ENCODE assay signal across 23 cellular contexts in the genomic region with DNA sequence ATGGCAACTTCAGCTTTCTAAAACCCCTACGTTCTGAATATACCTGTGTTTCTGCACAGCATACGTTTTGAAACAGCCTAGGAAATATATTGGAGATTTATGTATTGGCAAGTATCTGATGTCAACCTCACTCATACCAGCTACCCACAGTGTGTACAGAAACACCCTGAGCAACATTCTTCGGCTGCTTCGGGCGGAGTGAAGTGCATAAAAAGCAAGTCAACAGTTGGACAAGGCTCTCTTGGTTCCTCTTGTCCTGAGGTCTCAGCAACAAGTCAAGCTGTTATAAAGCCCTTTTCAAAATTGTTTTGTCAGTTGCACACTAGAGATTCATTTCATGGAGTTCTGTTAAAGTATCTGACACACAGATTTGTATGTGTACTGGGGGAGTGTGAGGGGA. TPM values are rescaled to one million over a fixed set of nuclear protein-coding genes. Genes with fewer than 3 reads are reported as not detected.
A peak's percentile ranks its signal among the peaks of the same experiment; 100 is the strongest.
DNase-seq lines count a peak whose midpoint lies in the region; ATAC-seq, FAIRE-seq and TF ChIP-seq lines count a peak whose summit lies in the region.
"Had no signal": no experiment of that assay in that cellular context is flagged by ENCODE, and none has a peak within 500 bp of the region (broad histone marks: within the 10 kb centered on the region; RNA-seq: fewer than 3 reads in every experiment).

No MANE protein-coding gene starts in this region.

- H3K9ac ChIP-seq in HepG2 (ENCODE audit: insufficient read depth, low read depth, low read length) (no peak overlapping the region), H9 (ENCODE audit: extremely low read depth, insufficient read length, low read length) (no peak overlapping the region)
- H3K9ac ChIP-seq: parathyroid adenoma had no signal

- H2BK120ac ChIP-seq in H9 (ENCODE audit: low read depth, low read length, poor library complexity, severe bottlenecking): no peak overlapping the region

- WGBS in HepG2 (ENCODE audit: low lambda C conversion rate): 8% methylated on average over 5 of the region's 5 CpGs
- no CpG with 5 or more reads among the region's 5 CpGs for WGBS in H9 (ENCODE audit: extremely low coverage, insufficient read length, low lambda C conversion rate)

- H3K4me3 ChIP-seq in choroid plexus epithelial cell (ENCODE audit: low read depth, low read length) (no peak overlapping the region), HepG2 (replicated peaks in 1 of 3; ENCODE audit: insufficient read depth in 1 of 3, low read depth in 2 of 3, low read length in 3 of 3) (peak overlapping the region in 1 of 3 experiments; percentile 61; a peak in 1 of 6 replicates), uterus (no peak overlapping the region)
- H3K4me3 ChIP-seq: gastroesophageal sphincter, left ventricle myocardium inferior had no signal

- no peak for TF ChIP-seq RAD21 in HepG2 (CRISPR knock-in tag; IDR thresholded peaks at IDR 0.05)

- H3K27ac ChIP-seq in HepG2 (ENCODE audit: extremely low read length, insufficient read depth, low read length): no peak overlapping the region
- H3K27ac ChIP-seq in uterus: no peak overlapping the region
- no peak overlapping the region for H3K27ac ChIP-seq in H9 (ENCODE audit: insufficient read length, low read depth, low read length)
- H3K27ac ChIP-seq: C4-2B, gastroesophageal sphincter, left ventricle myocardium inferior, parathyroid adenoma, WERI-Rb-1 had no signal

- H3K9me3 ChIP-seq in HepG2 (ENCODE audit: low read length) (no peaks in the 10 kb centered on the region), uterus (no peaks in the 10 kb centered on the region), H9 (ENCODE audit: control insufficient read depth, low read depth, low read length) (no peaks in the 10 kb centered on the region)
- H3K9me3 ChIP-seq: gastroesophageal sphincter, left ventricle myocardium inferior had no signal

- H3K4me1 ChIP-seq in HepG2 (ENCODE audit: insufficient read depth, low read length) (peaks cover 48% of the 10 kb centered on the region), uterus (no peaks in the 10 kb centered on the region), H9 (ENCODE audit: insufficient read depth, low read length) (peaks cover 8% of the 10 kb centered on the region)
- H3K4me1 ChIP-seq: gastroesophageal sphincter, left ventricle myocardium inferior, parathyroid adenoma had no signal

- no peak for FAIRE-seq in HepG2 (lab: Jason Lieb, UNC)
- FAIRE-seq: colon, endothelial cell of umbilical vein had no signal

- H3K36me3 Mint-ChIP-seq in type B pancreatic cell: no peaks in the 10 kb centered on the region
- no peaks in the 10 kb centered on the region for H3K36me3 Mint-ChIP-seq in H9 (ENCODE audit: insufficient read depth in 1 of 3, low read depth in 3 of 3)
- H3K36me3 Mint-ChIP-seq: activated CD4-positive, alpha-beta memory T cell treated with anti-CD3 and anti-CD28 coated beads for 36 hours; activated naive CD4-positive, alpha-beta T cell treated with anti-CD3 and anti-CD28 coated beads, Interleukin-2, amount 10 ng/mL, durations not matched to agents 7 days and 5 days; T-cell had no signal

- H2BK12ac ChIP-seq in H9 (ENCODE audit: insufficient read length, low read depth, low read length): no peak overlapping the region

- H4K91ac ChIP-seq in H9 (ENCODE audit: insufficient read length, low read depth, low read length): no peak overlapping the region

- no peak overlapping the region for H3K4ac ChIP-seq in H9 (ENCODE audit: low read depth, low read length)

- no peak overlapping the region for H3K18ac ChIP-seq in H9 (ENCODE audit: insufficient read length, low read depth, low read length)

- POLR2A ChIA-PET in HepG2 (lab: Yijun Ruan, JAX): interaction anchor here (1.3 to 1.6 kb wide), 2 partner anchors 24 to 119 kb away, joined by 3 to 4 read pairs; no protein-coding TSS in a partner anchor

- H3K4me1 Mint-ChIP-seq in type B pancreatic cell (ENCODE audit: unreplicated experiment): peaks cover 20% of the 10 kb centered on the region
- H3K4me1 Mint-ChIP-seq in H9: peaks cover 52% of the 10 kb centered on the region in 2 experiments
- H3K4me1 Mint-ChIP-seq: activated naive CD4-positive, alpha-beta T cell treated with anti-CD3 and anti-CD28 coated beads, Interleukin-2, amount 10 ng/mL, durations not matched to agents 7 days and 5 days; T-cell had no signal

- no peaks in the 10 kb centered on the region for H3K79me2 ChIP-seq in HepG2 (ENCODE audit: insufficient read depth, low read length)
- no peaks in the 10 kb centered on the region for H3K79me2 ChIP-seq in H9 (ENCODE audit: insufficient read depth, low read length)
- H3K79me2 ChIP-seq: parathyroid adenoma had no signal

- TF ChIP-seq CTCF in choroid plexus epithelial cell (conservative IDR thresholded peaks at IDR 0.05; ENCODE audit: low read depth, low read length) (no peak), HepG2 (CRISPR knock-in tag; IDR thresholded peaks at IDR 0.05) (no peak), type B pancreatic cell (conservative IDR thresholded peaks at IDR 0.05) (no peak), uterus (IDR thresholded peaks at IDR 0.05) (no peak), H9 (conservative IDR thresholded peaks at IDR 0.05) (no peak)

- no peaks in the 10 kb centered on the region for H3K23me2 ChIP-seq in H9 (ENCODE audit: insufficient read length, low read depth, low read length, poor library complexity, severe bottlenecking)

- in situ Hi-C loops in HepG2 (cut with HindIII; ENCODE audit: extremely low pct_ligation_motif_present, low pct_unique_long_range_greater_than_20kb): no loop called here

- H4K8ac ChIP-seq in H9 (replicated peaks; ENCODE audit: insufficient read length, low read depth, low read length): no peak overlapping the region

- no peak overlapping the region for H3K56ac ChIP-seq in H9 (ENCODE audit: insufficient read length, low read depth, low read length)

- no peak overlapping the region for H3K14ac ChIP-seq in H9 (ENCODE audit: insufficient read depth, low read length)

- CTCF ChIA-PET in HepG2 (lab: Yijun Ruan, JAX; ENCODE audit: low intra/inter-chr PET ratio, low total read pairs): no interaction called here

- no peak overlapping the region for H3K23ac ChIP-seq in H9 (ENCODE audit: insufficient read length, low read depth, low read length)

- BruUV-seq in HepG2 (replicated peaks; lab: Mats Ljungman, UMichigan): no TSS peak

- no peak overlapping the region for H2BK15ac ChIP-seq in H9 (ENCODE audit: low read depth, low read length)

- H2AFZ ChIP-seq in HepG2 (ENCODE audit: low read length) (peak overlapping the region; percentile 65), H9 (ENCODE audit: low read length) (no peak overlapping the region)
- H2AFZ ChIP-seq: parathyroid adenoma had no signal

- H3K27me3 Mint-ChIP-seq in type B pancreatic cell (peaks cover 17% of the 10 kb centered on the region), H9 (ENCODE audit: low read depth) (peaks cover 2% of the 10 kb centered on the region; the same call in 1 of the 2 replicates)

- H4K20me1 ChIP-seq in HepG2 (ENCODE audit: insufficient read depth, low read length) (no peaks in the 10 kb centered on the region), H9 (ENCODE audit: control insufficient read depth, insufficient read depth, insufficient read length) (no peaks in the 10 kb centered on the region)

- H3K36me3 ChIP-seq in HepG2 (replicated peaks in 1 of 2; ENCODE audit: control insufficient read depth in 1 of 2, insufficient read depth in 2 of 2, low read length in 2 of 2) (no peaks in the 10 kb centered on the region), uterus (no peaks in the 10 kb centered on the region)
- H3K36me3 ChIP-seq: gastroesophageal sphincter, left ventricle myocardium inferior, WERI-Rb-1 had no signal

- intact Hi-C loops in HepG2 (cut with micrococcal nuclease; ENCODE audit: unreplicated experiment): loop anchor here (10.0 kb wide), 1 partner anchor 85 kb away; no protein-coding TSS in a partner anchor
- intact Hi-C loops in uterus (cut with DNase I; ENCODE audit: low total_unique reads): no loop called here

- 0 out of 4 replicates have a peak, but pooled peaks of 1 of the 2 experiments have one; percentile 7 for TF ChIP-seq EP300 in HepG2 (IDR thresholded peaks at IDR 0.05; ENCODE audit: low read depth in 2 of 2, low read length in 2 of 2)
- no peak for TF ChIP-seq EP300 in HepG2 (CRISPR knock-in tag; IDR thresholded peaks at IDR 0.05; ENCODE audit: borderline replicate concordance)

- no peak overlapping the region for H4K5ac ChIP-seq in H9 (ENCODE audit: insufficient read length, low read depth, low read length)

- H3K79me1 ChIP-seq in H9 (ENCODE audit: insufficient read depth, low read depth, low read length, poor library complexity, severe bottlenecking): no peaks in the 10 kb centered on the region

- peak overlapping the region; percentile 81 for H3K4me2 ChIP-seq in HepG2 (ENCODE audit: low read depth, low read length)
- H3K4me2 ChIP-seq in H9 (ENCODE audit: insufficient read depth, insufficient read length, low read length): no peak overlapping the region

- H3K27ac Mint-ChIP-seq in type B pancreatic cell (peak overlapping the region; percentile 72), H9 (no peak overlapping the region)
- H3K27ac Mint-ChIP-seq: activated CD4-positive, alpha-beta memory T cell treated with anti-CD3 and anti-CD28 coated beads for 36 hours; activated naive CD4-positive, alpha-beta T cell treated with anti-CD3 and anti-CD28 coated beads, Interleukin-2, amount 10 ng/mL, durations not matched to agents 7 days and 5 days; T-cell had no signal

- H3K9me3 Mint-ChIP-seq in type B pancreatic cell (peaks cover 3% of the 10 kb centered on the region), H9 (no peaks in the 10 kb centered on the region)
- H3K9me3 Mint-ChIP-seq: activated CD4-positive, alpha-beta memory T cell treated with anti-CD3 and anti-CD28 coated beads for 36 hours; activated naive CD4-positive, alpha-beta T cell treated with anti-CD3 and anti-CD28 coated beads, Interleukin-2, amount 10 ng/mL, durations not matched to agents 7 days and 5 days; T-cell had no signal

- ATAC-seq in HepG2 (peak; percentile 18), GM19324 (IDR thresholded peaks at IDR 0.05; ENCODE audit: low FRiP score, unreplicated experiment) (no peak)
- ATAC-seq: gastroesophageal sphincter, T-cell had no signal

- H2BK20ac ChIP-seq in H9 (ENCODE audit: low read depth, low read length, poor library complexity, severe bottlenecking): no peak overlapping the region

- DNase-seq in GM03348 (ENCODE audit: low spot score) (peak; percentile 60), choroid plexus epithelial cell (ENCODE audit: low read depth) (peak; percentile 69), HepG2 (ENCODE audit: low spot score) (peak; percentile 46), type B pancreatic cell (ENCODE audit: extremely low spot score, unreplicated experiment) (no peak), uterus (no peak), H9 (no peak)
- DNase-seq: activated CD4-positive, alpha-beta memory T cell treated with anti-CD3 and anti-CD28 coated beads for 36 hours; activated naive CD4-positive, alpha-beta T cell treated with anti-CD3 and anti-CD28 coated beads, Interleukin-2, amount 10 ng/mL, durations not matched to agents 7 days and 5 days; activated T-cell treated with anti-CD3 and anti-CD28 coated beads, Interleukin-2, amount 50 U/mL, for 1 hour; DMS 273 treated with DMSO at 0.1 percent for 48 hours; H7; KBM-7; left ventricle myocardium inferior; NCI-H1930; NCI-H446 treated with DMSO at 0.1 percent for 48 hours; T-cell; WERI-Rb-1 had no signal

- no peak overlapping the region for H2AK5ac ChIP-seq in H9 (ENCODE audit: insufficient read length, low read length)

- H3T11ph ChIP-seq in H9 (ENCODE audit: low read length): no peak overlapping the region

- TF ChIP-seq POLR2A in HepG2 (IDR thresholded peaks at IDR 0.05; ENCODE audit: insufficient read depth in 1 of 2, low read depth in 2 of 2, low read length in 2 of 2) (no peak), uterus (IDR thresholded peaks at IDR 0.05) (no peak)

- H3K27me3 ChIP-seq in HepG2 (ENCODE audit: control insufficient read depth in 1 of 2, insufficient read depth in 2 of 2, low read length in 2 of 2) (no peaks in the 10 kb centered on the region; a peak in 1 of 5 replicates), uterus (no peaks in the 10 kb centered on the region), H9 (ENCODE audit: insufficient read depth, low read length) (no peaks in the 10 kb centered on the region; the same call in 1 of the 2 replicates)

- no peak overlapping the region for H2BK5ac ChIP-seq in H9 (ENCODE audit: insufficient read length, low read length)

- H3K4me3 Mint-ChIP-seq in type B pancreatic cell: peak overlapping the region; percentile 12
- no peak overlapping the region for H3K4me3 Mint-ChIP-seq in H9
- H3K4me3 Mint-ChIP-seq: activated CD4-positive, alpha-beta memory T cell treated with anti-CD3 and anti-CD28 coated beads for 36 hours; activated naive CD4-positive, alpha-beta T cell treated with anti-CD3 and anti-CD28 coated beads, Interleukin-2, amount 10 ng/mL, durations not matched to agents 7 days and 5 days; T-cell had no signal

RNA-seq across cellular contexts. Expression of a gene that starts 40.0 kb away (rescaled TPM):
- total RNA-seq in HepG2 (2016; rRNA removed; fragmentation: Illumina TruSeq; extraction: Trizol) (0.11 and 0.17 TPM in 2 replicates), type B pancreatic cell (ENCODE audit: low replicate concordance) (21.1 and 23.8 TPM in 2 replicates), uterus (10 to 100 TPM; 16.2 to 30.2 (median 22.9) TPM), H9 (2021) (24.0 and 24.5 TPM in 2 replicates)
- not detected in 2 replicates for total RNA-seq in HepG2 (2016; cell fraction: cytosol; rRNA removed; fragmentation: Illumina TruSeq; extraction: Trizol; ENCODE audit: low read depth)
- total RNA-seq in HepG2 (2016; cell fraction: insoluble cytoplasmic fraction; rRNA removed; fragmentation: Illumina TruSeq; extraction: Trizol): 0.13 and 0.58 TPM in 2 replicates
- 0.09 and 0.17 TPM in 2 replicates for total RNA-seq in HepG2 (2016; cell fraction: membrane; rRNA removed; fragmentation: Illumina TruSeq; extraction: Trizol)
- 0.09 TPM in 2 replicates for total RNA-seq in HepG2 (2016; cell fraction: nucleus; rRNA removed; fragmentation: Illumina TruSeq; extraction: Trizol)
- 0.12 and 0.21 TPM in 2 replicates for polyA plus RNA-seq in HepG2 (2011; rRNA removed)
- polyA plus RNA-seq in HepG2 (2011; cell fraction: cytosol; rRNA removed): 0.11 and 0.22 TPM in 2 replicates
- 0.11 and 0.14 TPM in 2 replicates for polyA plus RNA-seq in HepG2 (2011; cell fraction: nucleus; rRNA removed)
- 0.17 and 0.24 TPM in 2 replicates for polyA plus RNA-seq in HepG2 (2012)
- 0.09 and 0.28 TPM in 2 replicates for polyA plus RNA-seq in HepG2 (2016; cell fraction: cytosol; fragmentation: Illumina TruSeq; extraction: Trizol; ENCODE audit: low read depth)
- 0.20 and 0.27 TPM in 2 replicates for polyA plus RNA-seq in HepG2 (2016; cell fraction: insoluble cytoplasmic fraction; fragmentation: Illumina TruSeq; extraction: Trizol; ENCODE audit: low read depth)
- polyA plus RNA-seq in HepG2 (2016; cell fraction: membrane; fragmentation: Illumina TruSeq; extraction: Trizol; ENCODE audit: low read depth): 0.09 and 0.24 TPM in 2 replicates
- 0.19 and 0.27 TPM in 2 replicates for polyA plus RNA-seq in HepG2 (2016; cell fraction: nucleus; fragmentation: Illumina TruSeq; extraction: Trizol; ENCODE audit: insufficient read depth, low read depth)
- polyA minus RNA-seq in HepG2 (2011; rRNA and poly(A)+ RNA removed; ENCODE audit: low replicate concordance): 6.3 TPM in 1 of 2 replicates, not detected in the other
- 0.10 and 2.5 TPM in 2 replicates for polyA minus RNA-seq in HepG2 (2011; cell fraction: cytosol; rRNA and poly(A)+ RNA removed)
- 0.13 and 0.25 TPM in 2 replicates for polyA minus RNA-seq in HepG2 (2011; cell fraction: nucleus; rRNA and poly(A)+ RNA removed)

Comparison
In these comparisons a context has a peak if more than half of its experiments do, and no peak if none do; other contexts are left out.
1. DNase-seq: peak in GM03348 (single experiment), choroid plexus epithelial cell (single experiment) and HepG2 (single experiment); none in type B pancreatic cell (single experiment), uterus (0 of 2) and H9 (single experiment).
2. RNA of a gene that starts 40.0 kb away (total RNA-seq): 16.2 to 30.2 TPM in uterus, 24.0 to 24.5 TPM in H9 and 21.1 to 23.8 TPM in type B pancreatic cell; 0.09 to 0.58 TPM in HepG2; every median in the first group is over 10 times any median in the second.